In genomic region chr14:50060871-50061663, GRCh38 we compare ENCODE assay signal across 1 cellular context.
TF ChIP-seq lines count a peak whose summit lies in the region.

No MANE protein-coding gene starts in this region.

TF ChIP-seq in HepG2, 621 proteins besides CTCF, POLR2A, EP300 and RAD21 (continued from another document and continues in another):
- TF ChIP-seq TEF (CRISPR knock-in tag; IDR thresholded peaks at IDR 0.05) (0 out of 2 replicates have a peak, but pooled peaks have one; percentile 33), ZNF563 (CRISPR knock-in tag; IDR thresholded peaks at IDR 0.05) (no peak), PHF5A (CRISPR knock-in tag; IDR thresholded peaks at IDR 0.05; ENCODE audit: low read depth, unreplicated experiment) (no peak), KLF11 (CRISPR knock-in tag; IDR thresholded peaks at IDR 0.05) (no peak), CBX5 (CRISPR knock-in tag; IDR thresholded peaks at IDR 0.05; ENCODE audit: borderline replicate concordance) (no peak), YY1 (IDR thresholded peaks at IDR 0.05; ENCODE audit: insufficient read depth, insufficient replicate concordance, low read depth, low read length) (no peak), BATF2 (CRISPR knock-in tag; IDR thresholded peaks at IDR 0.05) (no peak), PPARG (CRISPR knock-in tag; conservative IDR thresholded peaks at IDR 0.05) (no peak), MAFK (conservative IDR thresholded peaks at IDR 0.05 in 1 of 2, IDR thresholded peaks at IDR 0.05 in 1 of 2; ENCODE audit: low read length in 2 of 2) (peak; percentile 38 to 69), PBX3 (CRISPR knock-in tag; IDR thresholded peaks at IDR 0.05; ENCODE audit: borderline replicate concordance) (no peak), SATB2 (CRISPR knock-in tag; IDR thresholded peaks at IDR 0.05) (0 out of 2 replicates have a peak, but pooled peaks have one; percentile 70), CREM (IDR thresholded peaks at IDR 0.05) (no peak), CREM (CRISPR knock-in tag; IDR thresholded peaks at IDR 0.05) (no peak), NCOA2 (CRISPR knock-in tag; IDR thresholded peaks at IDR 0.05) (0 out of 2 replicates have a peak, but pooled peaks have one; percentile 48), PHF20 (CRISPR knock-in tag; IDR thresholded peaks at IDR 0.05) (no peak), ZSCAN20 (CRISPR knock-in tag; IDR thresholded peaks at IDR 0.05; ENCODE audit: borderline replicate concordance) (0 out of 2 replicates have a peak, but pooled peaks have one; percentile 55), RFX1 (IDR thresholded peaks at IDR 0.05) (no peak), DBP (CRISPR knock-in tag; IDR thresholded peaks at IDR 0.05; ENCODE audit: not compliant biosample characterization) (no peak), ATF3 (CRISPR knock-in tag; IDR thresholded peaks at IDR 0.05) (peak; percentile 84), DNMT1 (CRISPR knock-in tag; IDR thresholded peaks at IDR 0.05) (no peak), ZBTB10 (CRISPR knock-in tag; IDR thresholded peaks at IDR 0.05; ENCODE audit: borderline replicate concordance) (peak; percentile 96), SKIL (CRISPR knock-in tag; IDR thresholded peaks at IDR 0.05; ENCODE audit: borderline replicate concordance) (no peak), NR2F1 (CRISPR knock-in tag; IDR thresholded peaks at IDR 0.05) (no peak), U2AF1 (optimal IDR thresholded peaks at IDR 0.05; ENCODE audit: low read depth, low read length) (no peak), ATF2 (CRISPR knock-in tag; IDR thresholded peaks at IDR 0.05) (no peak; the same call in 1 of the 2 replicates), ZNF143 (CRISPR knock-in tag; IDR thresholded peaks at IDR 0.05) (0 out of 2 replicates have a peak, but pooled peaks have one; percentile 43), ZNF230 (CRISPR knock-in tag; IDR thresholded peaks at IDR 0.05) (no peak), ELK4 (CRISPR knock-in tag; IDR thresholded peaks at IDR 0.05; ENCODE audit: borderline replicate concordance) (no peak), ZBTB34 (CRISPR knock-in tag; IDR thresholded peaks at IDR 0.05) (no peak), GPN1 (CRISPR knock-in tag; IDR thresholded peaks at IDR 0.05; ENCODE audit: borderline replicate concordance) (no peak), ZNF839 (CRISPR knock-in tag; IDR thresholded peaks at IDR 0.05; ENCODE audit: borderline replicate concordance) (no peak), UBTF (CRISPR knock-in tag; IDR thresholded peaks at IDR 0.05) (no peak; the same call in 1 of the 2 replicates), ZBTB49 (CRISPR knock-in tag; IDR thresholded peaks at IDR 0.05; ENCODE audit: borderline replicate concordance) (no peak), MED13 (CRISPR knock-in tag; IDR thresholded peaks at IDR 0.05) (peak; percentile 65; the same call in 1 of the 2 replicates), SCMH1 (CRISPR knock-in tag; IDR thresholded peaks at IDR 0.05; ENCODE audit: borderline replicate concordance) (no peak), PREB (CRISPR knock-in tag; IDR thresholded peaks at IDR 0.05) (0 out of 2 replicates have a peak, but pooled peaks have one; percentile 64), TBX3 (IDR thresholded peaks at IDR 0.05; ENCODE audit: borderline replicate concordance) (no peak), ZBTB20 (CRISPR knock-in tag; IDR thresholded peaks at IDR 0.05; ENCODE audit: borderline replicate concordance, low read depth) (no peak), NR0B2 (CRISPR knock-in tag; IDR thresholded peaks at IDR 0.05) (no peak)
